ENCODE assay signal across 1 cellular context in genomic region chr10:104049497-104050250, GRCh38.
TF ChIP-seq lines count a peak whose summit lies in the region.

No MANE protein-coding gene starts in this region.

TF ChIP-seq in endothelial cell of umbilical vein, 7 proteins besides CTCF, POLR2A, EP300 and RAD21 (continued from another document):
- peak; percentile 59 for TF ChIP-seq POLR2AphosphoS5 (IDR thresholded peaks at IDR 0.05; ENCODE audit: insufficient read depth, low read depth, low read length)
